8 cellular contexts compared by ENCODE assay signal in the genomic region with DNA sequence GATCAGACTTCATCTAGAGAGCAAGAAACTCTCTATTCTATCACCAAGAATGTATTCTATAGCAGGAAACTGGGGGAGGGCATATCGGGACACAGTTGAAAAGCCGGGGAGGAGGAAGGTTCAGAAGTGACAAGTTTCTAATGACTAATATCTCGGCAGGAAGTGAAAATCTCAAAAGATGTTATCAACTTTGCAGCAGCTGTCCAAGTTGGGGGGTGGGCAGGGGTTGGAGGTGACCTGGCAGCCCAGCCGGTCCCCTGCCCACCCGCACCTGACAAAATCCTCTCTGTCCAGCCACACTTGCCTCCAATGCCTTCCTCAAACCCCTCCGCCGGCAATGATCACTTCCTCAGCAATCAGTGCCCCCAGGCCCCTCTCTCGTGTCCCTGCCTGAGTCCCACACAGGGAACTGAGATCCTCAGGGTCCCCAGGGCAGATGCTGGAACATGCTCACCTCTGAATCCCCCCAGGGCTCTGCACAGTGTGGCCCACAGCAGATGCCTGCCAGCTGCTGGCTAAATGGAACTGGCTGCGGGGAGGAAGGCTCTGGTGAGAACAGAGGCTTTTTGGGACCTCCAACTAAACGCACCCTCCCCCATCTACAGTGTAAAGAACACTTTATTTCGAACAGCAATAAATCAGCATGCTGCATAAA. TPM values are rescaled to one million over a fixed set of nuclear protein-coding genes. Genes with fewer than 3 reads are reported as not detected.
DNase-seq lines count a peak whose midpoint lies in the region; ATAC-seq and TF ChIP-seq lines count a peak whose summit lies in the region.

No MANE protein-coding gene starts in this region.

- peak overlapping the region; percentile 39 to 98 (median 87) for H3K27ac Mint-ChIP-seq in brain
- peak overlapping the region; percentile 92 for H3K27ac Mint-ChIP-seq in stimulated activated naive CD8-positive, alpha-beta T cell treated with anti-CD3 and anti-CD28 coated beads, Interleukin-15, Interleukin-2, amounts not matched to agents 100 ng/mL and 50 ng/mL, for 24 hours
- H3K27ac Mint-ChIP-seq in endodermal cell = no peak overlapping the region

- no peaks in the 10 kb centered on the region for H3K9me2 ChIP-seq in OCI-LY1 (ENCODE audit: low read depth, low read length)

- TF ChIP-seq CTCF in A673 (conservative IDR thresholded peaks at IDR 0.05; ENCODE audit: low read depth, low read length) (no peak), OCI-LY1 (IDR thresholded peaks at IDR 0.05; ENCODE audit: low read length) (no peak), brain (conservative IDR thresholded peaks at IDR 0.05) (no peak), endodermal cell (conservative IDR thresholded peaks at IDR 0.05) (no peak)

- POLR2A ChIA-PET in A673 (lab: Charles Lee; ENCODE audit: low non-redundant PET) = no interaction called here

- H3K4me1 ChIP-seq in A673 (ENCODE audit: insufficient read depth, low read length, poor library complexity, severe bottlenecking) = peaks cover 77% of the 10 kb centered on the region
- H3K4me1 ChIP-seq in OCI-LY1 (ENCODE audit: insufficient read depth, low read length, severe bottlenecking) = peaks cover 100% of the 10 kb centered on the region
- peaks cover 7% of the 10 kb centered on the region for H3K4me1 ChIP-seq in endodermal cell (ENCODE audit: control insufficient read depth, insufficient read depth, low read length)

- no peaks in the 10 kb centered on the region; the same call in 1 of the 2 replicates for H3F3A ChIP-seq in OCI-LY1 (ENCODE audit: insufficient read depth, low read length)

- BruUV-seq in A673 (replicated peaks; lab: Mats Ljungman, UMichigan) = no TSS peak

- H3K79me2 ChIP-seq in OCI-LY1 (ENCODE audit: insufficient read depth, low read length) = peaks cover 48% of the 10 kb centered on the region

- H3K27ac ChIP-seq in A673 (ENCODE audit: low read depth, low read length, poor library complexity, severe bottlenecking) (peak overlapping the region; percentile 68), OCI-LY1 (ENCODE audit: low read depth, low read length, poor library complexity, severe bottlenecking) (peak overlapping the region; percentile 99), endodermal cell (ENCODE audit: low read depth, low read length) (no peak overlapping the region)

- H3K4me3 ChIP-seq in A673 (ENCODE audit: low read depth, low read length, poor library complexity, severe bottlenecking) = no peak overlapping the region
- H3K4me3 ChIP-seq in OCI-LY1 (ENCODE audit: low read depth, low read length, poor library complexity, severe bottlenecking) = peak overlapping the region; percentile 21
- H3K4me3 ChIP-seq in endodermal cell (ENCODE audit: low read length) = no peak overlapping the region

- H3K4me3 Mint-ChIP-seq in brain (peak overlapping the region in 3 of 5 experiments; percentile 1 to 49 (median 35)), endodermal cell (no peak overlapping the region)
- H3K4me3 Mint-ChIP-seq in stimulated activated naive CD8-positive, alpha-beta T cell treated with anti-CD3 and anti-CD28 coated beads, Interleukin-15, Interleukin-2, amounts not matched to agents 100 ng/mL and 50 ng/mL, for 24 hours = peak overlapping the region; percentile 80

- no peaks in the 10 kb centered on the region for H3K27me3 ChIP-seq in A673 (replicated peaks; ENCODE audit: insufficient read depth, low read depth, low read length, poor library complexity)
- no peaks in the 10 kb centered on the region for H3K27me3 ChIP-seq in OCI-LY1 (ENCODE audit: insufficient read depth, low read length)
- H3K27me3 ChIP-seq in endodermal cell (ENCODE audit: control insufficient read depth, insufficient read depth, low read length, poor library complexity, severe bottlenecking) = no peaks in the 10 kb centered on the region

- WGBS in endodermal cell (ENCODE audit: insufficient coverage in 1 of 2, insufficient read length in 1 of 2), 2 experiments = 88% methylated on average over 6 to 11 of the region's 11 CpGs

- no peaks in the 10 kb centered on the region for H3K36me3 Mint-ChIP-seq in brain
- peaks cover 6% of the 10 kb centered on the region for H3K36me3 Mint-ChIP-seq in stimulated activated naive CD8-positive, alpha-beta T cell treated with anti-CD3 and anti-CD28 coated beads, Interleukin-15, Interleukin-2, amounts not matched to agents 100 ng/mL and 50 ng/mL, for 24 hours (ENCODE audit: low read depth)
- no peaks in the 10 kb centered on the region for H3K36me3 Mint-ChIP-seq in endodermal cell (ENCODE audit: low read depth)

- H3K27me3 Mint-ChIP-seq in brain = peaks cover 2% of the 10 kb centered on the region
- no peaks in the 10 kb centered on the region for H3K27me3 Mint-ChIP-seq in stimulated activated naive CD8-positive, alpha-beta T cell treated with anti-CD3 and anti-CD28 coated beads, Interleukin-15, Interleukin-2, amounts not matched to agents 100 ng/mL and 50 ng/mL, for 24 hours
- H3K27me3 Mint-ChIP-seq in endodermal cell (ENCODE audit: insufficient read depth) = no peaks in the 10 kb centered on the region

- no peaks in the 10 kb centered on the region for H4K20me1 ChIP-seq in OCI-LY1 (ENCODE audit: insufficient read depth, low read length)

- intact Hi-C loops in A673 (cut with micrococcal nuclease; ENCODE audit: unreplicated experiment) (no loop called here), sciatic nerve (cut with DNase I) (no loop called here)

- ATAC-seq in GM18867 (IDR thresholded peaks at IDR 0.05; ENCODE audit: unreplicated experiment) = peak; percentile 59
- ATAC-seq in HG03025 (IDR thresholded peaks at IDR 0.05; ENCODE audit: low FRiP score, unreplicated experiment) = peak; percentile 50
- no peak for ATAC-seq in sciatic nerve

- H3K9ac ChIP-seq in OCI-LY1 (ENCODE audit: low read length) (peak overlapping the region; percentile 68), endodermal cell (ENCODE audit: extremely low read depth, low read length, poor library complexity, severe bottlenecking) (no peak overlapping the region)

- DNase-seq in A673 (ENCODE audit: low spot score) (peak; percentile 60), sciatic nerve (ENCODE audit: low spot score) (no peak), endodermal cell (no peak)

- H3K9me3 ChIP-seq in A673 (ENCODE audit: low read depth, low read length, poor library complexity, severe bottlenecking) = no peaks in the 10 kb centered on the region
- no peaks in the 10 kb centered on the region for H3K9me3 ChIP-seq in OCI-LY1 (ENCODE audit: low read length)
- H3K9me3 ChIP-seq in endodermal cell (ENCODE audit: control insufficient read depth, low read length) = no peaks in the 10 kb centered on the region

- peak overlapping the region; percentile 75 for H3K4me2 ChIP-seq in OCI-LY1 (ENCODE audit: low read length)

- H3K4me1 Mint-ChIP-seq in brain (peaks cover 96% of the 10 kb centered on the region), endodermal cell (peaks cover 64% of the 10 kb centered on the region)
- H3K4me1 Mint-ChIP-seq in stimulated activated naive CD8-positive, alpha-beta T cell treated with anti-CD3 and anti-CD28 coated beads, Interleukin-15, Interleukin-2, amounts not matched to agents 100 ng/mL and 50 ng/mL, for 24 hours (ENCODE audit: low read depth) = peaks cover 100% of the 10 kb centered on the region

- H3K36me3 ChIP-seq in A673 (ENCODE audit: insufficient read depth, low read length, poor library complexity, severe bottlenecking) = no peaks in the 10 kb centered on the region
- peaks cover 15% of the 10 kb centered on the region; the same call in 1 of the 2 replicates for H3K36me3 ChIP-seq in OCI-LY1 (ENCODE audit: insufficient read depth, low read length)
- no peaks in the 10 kb centered on the region for H3K36me3 ChIP-seq in endodermal cell (ENCODE audit: control insufficient read depth, insufficient read depth, low read length)

- no peak overlapping the region for H2AFZ ChIP-seq in OCI-LY1 (ENCODE audit: low read length)

- no peaks in the 10 kb centered on the region for H3K9me3 Mint-ChIP-seq in brain
- H3K9me3 Mint-ChIP-seq in stimulated activated naive CD8-positive, alpha-beta T cell treated with anti-CD3 and anti-CD28 coated beads, Interleukin-15, Interleukin-2, amounts not matched to agents 100 ng/mL and 50 ng/mL, for 24 hours = no peaks in the 10 kb centered on the region
- no peaks in the 10 kb centered on the region for H3K9me3 Mint-ChIP-seq in endodermal cell

- CTCF ChIA-PET in A673 (lab: Charles Lee) = no interaction called here

RNA-seq across cellular contexts. Expression of a gene that starts 43.9 kb away (rescaled TPM):
- total RNA-seq in A673 (2021) (36.8 and 49.1 TPM in 2 replicates), sciatic nerve (16.2 TPM), endodermal cell (10 to 100 TPM; 50.0 to 50.5 TPM)
- 40.2 TPM for polyA plus RNA-seq in brain (ENCODE audit: insufficient read depth, low read depth, low replicate concordance)
- polyA plus RNA-seq in endodermal cell (2013, experiment 1 of 2) = 26.5 TPM
- polyA plus RNA-seq in endodermal cell (2013, experiment 2 of 2) = 22.2 TPM
